In the genomic region with DNA sequence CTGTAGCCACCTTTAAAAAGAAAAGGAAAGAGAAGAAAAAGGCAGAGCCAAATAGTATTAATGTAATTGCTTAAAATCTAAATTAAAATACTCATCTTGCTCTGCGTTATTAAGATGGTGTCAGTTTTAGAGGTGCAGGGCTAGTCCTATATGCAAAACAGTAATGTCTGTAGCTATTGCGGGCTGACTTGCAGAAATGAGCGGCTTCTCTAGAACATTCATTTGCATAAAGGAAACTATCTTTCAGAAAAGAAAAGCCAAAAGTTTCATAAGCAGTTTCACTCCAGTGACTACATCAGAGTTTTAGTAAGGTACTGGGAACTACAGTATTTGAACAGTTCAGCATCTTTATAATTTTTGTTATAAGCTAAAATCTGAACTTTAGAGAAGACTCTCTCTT, we compare ENCODE assay signal across 9 cellular contexts. TPM values are rescaled to one million over a fixed set of nuclear protein-coding genes. Genes with fewer than 3 reads are reported as not detected.
DNase-seq lines count a peak whose midpoint lies in the region; ATAC-seq and TF ChIP-seq lines count a peak whose summit lies in the region.
"Had no signal": no experiment of that assay in that cellular context is flagged by ENCODE, and none has a peak within 500 bp of the region (broad histone marks: within the 10 kb centered on the region; RNA-seq: fewer than 3 reads in every experiment).

No MANE protein-coding gene starts in this region.

- no peak for TF ChIP-seq CTCF in esophagus muscularis mucosa (IDR thresholded peaks at IDR 0.05)

- DNase-seq in activated naive CD4-positive, alpha-beta T cell treated with anti-CD3 and anti-CD28 coated beads for 36 hours = peak; percentile 55
- no peak for DNase-seq in activated naive CD4-positive, alpha-beta T cell (lab: John Stamatoyannopoulos, UW)
- peak; percentile 95 for DNase-seq in Karpas-422
- no peak for DNase-seq in stimulated activated naive CD8-positive, alpha-beta T cell treated with anti-CD3 and anti-CD28 coated beads, Interleukin-15, Interleukin-2, amounts not matched to agents 100 U/mL and 50 U/mL, for 24 hours
- DNase-seq in retina = no peak
- no peak for DNase-seq in esophagus muscularis mucosa (ENCODE audit: extremely low spot score)
- no peak for DNase-seq in SKM-1 treated with dmso at 0.1 percent for 144 hours (lab: John Stamatoyannopoulos, UW; ENCODE audit: unreplicated experiment)

- no peak for TF ChIP-seq POLR2A in esophagus muscularis mucosa (IDR thresholded peaks at IDR 0.05; ENCODE audit: low read depth)

- H3K4me2 ChIP-seq in Karpas-422 (ENCODE audit: low read depth, low read length, poor library complexity, severe bottlenecking) = peak overlapping the region; percentile 87

- H3K9me3 Mint-ChIP-seq in activated naive CD4-positive, alpha-beta T cell treated with anti-CD3 and anti-CD28 coated beads for 36 hours = no peaks in the 10 kb centered on the region

- no peak overlapping the region for H3K4me3 Mint-ChIP-seq in activated naive CD4-positive, alpha-beta T cell treated with anti-CD3 and anti-CD28 coated beads for 36 hours

- no peaks in the 10 kb centered on the region for H3K79me2 ChIP-seq in Karpas-422 (ENCODE audit: low read length)

- H3K4me1 ChIP-seq in Karpas-422 (ENCODE audit: low read length) (peaks cover 32% of the 10 kb centered on the region), esophagus muscularis mucosa (peaks cover 30 to 79% (median 69%) of the 10 kb centered on the region in 4 donors)

- WGBS in esophagus muscularis mucosa = 85% methylated on average over 3 of the region's 3 CpGs

- ATAC-seq in HG02588 (IDR thresholded peaks at IDR 0.05; ENCODE audit: unreplicated experiment) = peak; percentile 95
- peak; percentile 88 for ATAC-seq in stimulated activated naive CD8-positive, alpha-beta T cell treated with anti-CD3 and anti-CD28 coated beads, Interleukin-15, Interleukin-2, amounts not matched to agents 100 U/mL and 50 U/mL, for 24 hours

- peak overlapping the region; percentile 77 for H2AFZ ChIP-seq in Karpas-422 (ENCODE audit: low read length)

- no peaks in the 10 kb centered on the region for H3K9me3 ChIP-seq in Karpas-422 (ENCODE audit: low read length)
- H3K9me3 ChIP-seq in esophagus muscularis mucosa = no peaks in the 10 kb centered on the region
- H3K9me3 ChIP-seq: right atrium auricular region had no signal

- peaks cover 14% of the 10 kb centered on the region for H3K27me3 Mint-ChIP-seq in activated naive CD4-positive, alpha-beta T cell treated with anti-CD3 and anti-CD28 coated beads for 36 hours (ENCODE audit: low read depth)

- H3K4me3 ChIP-seq in Karpas-422 (ENCODE audit: low read length) (peak overlapping the region; percentile 50), esophagus muscularis mucosa (no peak overlapping the region)
- H3K4me3 ChIP-seq: right atrium auricular region had no signal

- no peaks in the 10 kb centered on the region for H4K20me1 ChIP-seq in Karpas-422 (ENCODE audit: insufficient read depth, low read depth, low read length)

- H3K36me3 ChIP-seq in Karpas-422 (ENCODE audit: insufficient read depth, low read length) (no peaks in the 10 kb centered on the region), esophagus muscularis mucosa (no peaks in the 10 kb centered on the region)
- H3K36me3 ChIP-seq: right atrium auricular region had no signal

- no peaks in the 10 kb centered on the region for H3K36me3 Mint-ChIP-seq in activated naive CD4-positive, alpha-beta T cell treated with anti-CD3 and anti-CD28 coated beads for 36 hours (ENCODE audit: low read depth)

- H3K4me1 Mint-ChIP-seq in activated naive CD4-positive, alpha-beta T cell treated with anti-CD3 and anti-CD28 coated beads for 36 hours (ENCODE audit: low read depth) = peaks cover 5% of the 10 kb centered on the region

- H3K27ac Mint-ChIP-seq in activated naive CD4-positive, alpha-beta T cell treated with anti-CD3 and anti-CD28 coated beads for 36 hours = no peak overlapping the region

- no peaks in the 10 kb centered on the region for H3K9me2 ChIP-seq in Karpas-422 (replicated peaks; ENCODE audit: insufficient read depth, low read length)

- intact Hi-C loops in activated naive CD4-positive, alpha-beta T cell treated with anti-CD3 and anti-CD28 coated beads for 36 hours (cut with micrococcal nuclease) = loop anchor here (1.0 to 10.0 kb wide), 8 partner anchors 179 to 1035 kb away; a partner anchor contains a TSS
- intact Hi-C loops in esophagus muscularis mucosa (cut with DNase I) = loop anchor here (10.0 kb wide), 2 partner anchors 253 to 313 kb away; no protein-coding TSS in a partner anchor

- H3K27me3 ChIP-seq in Karpas-422 (ENCODE audit: low read length) = no peaks in the 10 kb centered on the region
- no peaks in the 10 kb centered on the region for H3K27me3 ChIP-seq in esophagus muscularis mucosa
- H3K27me3 ChIP-seq: right atrium auricular region had no signal

- H3K27ac ChIP-seq in Karpas-422 (ENCODE audit: low read length) = peak overlapping the region; percentile 57
- H3K27ac ChIP-seq in esophagus muscularis mucosa (replicated peaks in 1 of 4) = no peak overlapping the region
- H3K27ac ChIP-seq: right atrium auricular region had no signal

- no peak for TF ChIP-seq EP300 in esophagus muscularis mucosa (IDR thresholded peaks at IDR 0.05)

- CTCF ChIA-PET in activated naive CD4-positive, alpha-beta T cell treated with anti-CD3 and anti-CD28 coated beads for 36 hours (lab: Charles Lee) = interaction anchor here (0.7 to 1.2 kb wide), 2 partner anchors 253 to 310 kb away, joined by 5 to 7 read pairs; no protein-coding TSS in a partner anchor

- H3K9ac ChIP-seq in Karpas-422 (ENCODE audit: low read length) = no peak overlapping the region

RNA-seq across cellular contexts. Expression of a gene that starts 6.0 kb away (rescaled TPM):
- under 1 TPM; 0.57 to 0.79 TPM for total RNA-seq in activated naive CD4-positive, alpha-beta T cell treated with anti-CD3 and anti-CD28 coated beads for 36 hours
- total RNA-seq in Karpas-422 (2014; rRNA removed; shearing (Covaris generic); ENCODE audit: low replicate concordance) = not detected in 2 replicates
- total RNA-seq in esophagus muscularis mucosa = 10 to 100 TPM; 19.5 to 34.3 (median 29.2) TPM

Comparison
In these comparisons a context has a peak if more than half of its experiments do, and no peak if none do; other contexts are left out.
1. DNase-seq: peak in activated naive CD4-positive, alpha-beta T cell treated with anti-CD3 and anti-CD28 coated beads for 36 hours (single experiment) and Karpas-422 (single experiment); none in activated naive CD4-positive, alpha-beta T cell (0 of 4), stimulated activated naive CD8-positive, alpha-beta T cell treated with anti-CD3 and anti-CD28 coated beads, Interleukin-15, Interleukin-2, amounts not matched to agents 100 U/mL and 50 U/mL, for 24 hours (single experiment), retina (single experiment), esophagus muscularis mucosa (single experiment) and SKM-1 treated with dmso at 0.1 percent for 144 hours (single experiment).
2. RNA of a gene that starts 6.0 kb away (total RNA-seq): 19.5 to 34.3 TPM in esophagus muscularis mucosa; 0.57 to 0.79 TPM in activated naive CD4-positive, alpha-beta T cell treated with anti-CD3 and anti-CD28 coated beads for 36 hours and not detected in Karpas-422; every median in the first group is over 10 times any median in the second.